12 cellular contexts compared by ENCODE assay signal in genomic region chr4:156774422-156774821, GRCh38.
DNase-seq lines count a peak whose midpoint lies in the region; ATAC-seq and TF ChIP-seq lines count a peak whose summit lies in the region.
"Had no signal": no experiment of that assay in that cellular context is flagged by ENCODE, and none has a peak within 500 bp of the region (broad histone marks: within the 10 kb centered on the region; RNA-seq: fewer than 3 reads in every experiment).

No MANE protein-coding gene starts in this region.

- no peaks in the 10 kb centered on the region for H3K27me3 Mint-ChIP-seq in GM23338 (ENCODE audit: insufficient read depth, low read depth, poor library complexity)
- H3K27me3 Mint-ChIP-seq: naive thymus-derived CD8-positive, alpha-beta T cell had no signal

- DNase-seq in GM23338 (ENCODE audit: low spot score): no peak
- peak; percentile 95 for DNase-seq in fibroblast of the aortic adventitia (ENCODE audit: low read depth)
- no peak for DNase-seq in AML-193 (lab: John Stamatoyannopoulos, UW)
- DNase-seq in effector CD8-positive, alpha-beta T cell (lab: John Stamatoyannopoulos, UW): no peak
- DNase-seq: activated CD8-positive, alpha-beta memory T cell treated with anti-CD3 and anti-CD28 coated beads, Interleukin-2, amount 50 U/mL, for 48 hours; MM.1S; naive thymus-derived CD8-positive, alpha-beta T cell; NCI-H524 treated with DMSO at 0.1 percent for 48 hours had no signal

- no peaks in the 10 kb centered on the region for H3K9me3 ChIP-seq in skeletal muscle satellite cell (replicated peaks; ENCODE audit: low read length)

- H3K4me3 Mint-ChIP-seq in GM23338: no peak overlapping the region
- H3K4me3 Mint-ChIP-seq: naive thymus-derived CD8-positive, alpha-beta T cell had no signal

- H3F3A ChIP-seq in GM23338 (replicated peaks; ENCODE audit: low read depth): no peaks in the 10 kb centered on the region

- no peaks in the 10 kb centered on the region for H4K20me1 ChIP-seq in GM23338 (replicated peaks; ENCODE audit: insufficient read depth)

- H3K4me3 ChIP-seq in GM23338: no peak overlapping the region
- no peak overlapping the region for H3K4me3 ChIP-seq in fibroblast of the aortic adventitia (ENCODE audit: low read depth, low read length)
- H3K4me3 ChIP-seq in skeletal muscle satellite cell (ENCODE audit: low read length): peak overlapping the region; percentile 53

- no peak overlapping the region for H3K4me2 ChIP-seq in GM23338
- H3K4me2 ChIP-seq in skeletal muscle satellite cell (ENCODE audit: low read length): peak overlapping the region; percentile 75

- peaks cover 35% of the 10 kb centered on the region for H3K4me1 Mint-ChIP-seq in GM23338

- no peak overlapping the region for H2AFZ ChIP-seq in GM23338

- H3K9me2 ChIP-seq in GM23338 (ENCODE audit: insufficient read depth): no peaks in the 10 kb centered on the region

- H3K36me3 ChIP-seq in GM23338 (ENCODE audit: insufficient read depth): no peaks in the 10 kb centered on the region
- H3K36me3 ChIP-seq in skeletal muscle satellite cell (ENCODE audit: insufficient read depth, low read length): no peaks in the 10 kb centered on the region

- H3K79me2 ChIP-seq in GM23338 (replicated peaks; ENCODE audit: insufficient read depth): no peaks in the 10 kb centered on the region

- no peaks in the 10 kb centered on the region for H3K9me3 Mint-ChIP-seq in GM23338
- H3K9me3 Mint-ChIP-seq: naive thymus-derived CD8-positive, alpha-beta T cell had no signal

- H3K27me3 ChIP-seq in GM23338 (ENCODE audit: insufficient read depth) (no peaks in the 10 kb centered on the region), skeletal muscle satellite cell (ENCODE audit: control insufficient read depth, insufficient read depth, low read length) (no peaks in the 10 kb centered on the region)

- peak overlapping the region; percentile 82 for H3K9ac ChIP-seq in skeletal muscle satellite cell (ENCODE audit: low read depth, low read length)

- H3K4me1 ChIP-seq in GM23338 (ENCODE audit: insufficient read depth) (peaks cover 34% of the 10 kb centered on the region; the same call in 1 of the 2 replicates), skeletal muscle satellite cell (ENCODE audit: control insufficient read depth, insufficient read depth, low read length) (peaks cover 97% of the 10 kb centered on the region)

- H3K36me3 Mint-ChIP-seq in GM23338 (ENCODE audit: low read depth): no peaks in the 10 kb centered on the region
- H3K36me3 Mint-ChIP-seq: naive thymus-derived CD8-positive, alpha-beta T cell had no signal

- 0 out of 2 replicates have a peak overlapping the region, but pooled peaks have one; percentile 50 for H3K27ac Mint-ChIP-seq in GM23338
- H3K27ac Mint-ChIP-seq: naive thymus-derived CD8-positive, alpha-beta T cell had no signal

- TF ChIP-seq CTCF in GM23338 (conservative IDR thresholded peaks at IDR 0.05; ENCODE audit: low read depth in 2 of 2) (no peak), fibroblast of the aortic adventitia (IDR thresholded peaks at IDR 0.05; ENCODE audit: insufficient read depth, low read length) (no peak)

- ATAC-seq in GM23338 (no peak; the same call in 2 of the 3 replicates), SK-N-SH treated with all-trans-retinoic acid at 6 μM for 48 hours (peak; percentile 46), GM21786 (IDR thresholded peaks at IDR 0.05; ENCODE audit: unreplicated experiment) (no peak), GM18511 (IDR thresholded peaks at IDR 0.05; ENCODE audit: unreplicated experiment) (no peak)
- ATAC-seq: naive thymus-derived CD8-positive, alpha-beta T cell had no signal

- no peak overlapping the region for H3K27ac ChIP-seq in GM23338 (ENCODE audit: low read depth)

TF ChIP-seq in GM23338, 12 proteins besides CTCF, POLR2A, EP300 and RAD21 (continues in another document):
- no peak for TF ChIP-seq POLR2AphosphoS5 (IDR thresholded peaks at IDR 0.05; ENCODE audit: low read depth)

TF ChIP-seq in SK-N-SH treated with all-trans-retinoic acid at 6 μM for 48 hours, 23 proteins besides CTCF, POLR2A, EP300 and RAD21:
- TF ChIP-seq ZC3H10 (CRISPR knock-in tag; IDR thresholded peaks at IDR 0.05): no peak
- TF ChIP-seq ESRRG (CRISPR knock-in tag; IDR thresholded peaks at IDR 0.05): no peak
- TF ChIP-seq, protein P1, sequence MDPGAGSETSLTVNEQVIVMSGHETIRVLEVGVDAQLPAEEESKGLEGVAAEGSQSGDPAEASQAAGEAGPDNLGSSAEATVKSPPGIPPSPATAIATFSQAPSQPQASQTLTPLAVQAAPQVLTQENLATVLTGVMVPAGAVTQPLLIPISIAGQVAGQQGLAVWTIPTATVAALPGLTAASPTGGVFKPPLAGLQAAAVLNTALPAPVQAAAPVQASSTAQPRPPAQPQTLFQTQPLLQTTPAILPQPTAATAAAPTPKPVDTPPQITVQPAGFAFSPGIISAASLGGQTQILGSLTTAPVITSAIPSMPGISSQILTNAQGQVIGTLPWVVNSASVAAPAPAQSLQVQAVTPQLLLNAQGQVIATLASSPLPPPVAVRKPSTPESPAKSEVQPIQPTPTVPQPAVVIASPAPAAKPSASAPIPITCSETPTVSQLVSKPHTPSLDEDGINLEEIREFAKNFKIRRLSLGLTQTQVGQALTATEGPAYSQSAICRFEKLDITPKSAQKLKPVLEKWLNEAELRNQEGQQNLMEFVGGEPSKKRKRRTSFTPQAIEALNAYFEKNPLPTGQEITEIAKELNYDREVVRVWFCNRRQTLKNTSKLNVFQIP (CRISPR knock-in tag; IDR thresholded peaks at IDR 0.05; ENCODE audit: borderline replicate concordance, low read depth): no peak
- no peak for TF ChIP-seq ARNTL (CRISPR knock-in tag; IDR thresholded peaks at IDR 0.05; ENCODE audit: borderline replicate concordance, low read depth)
- no peak for TF ChIP-seq OSR1 (CRISPR knock-in tag; IDR thresholded peaks at IDR 0.05)
- no peak for TF ChIP-seq CSDC2 (CRISPR knock-in tag; IDR thresholded peaks at IDR 0.05)
- TF ChIP-seq BACH2 (CRISPR knock-in tag; IDR thresholded peaks at IDR 0.05; ENCODE audit: borderline replicate concordance): no peak
- TF ChIP-seq ZFP30 (CRISPR knock-in tag; IDR thresholded peaks at IDR 0.05): no peak
- TF ChIP-seq, protein P2, sequence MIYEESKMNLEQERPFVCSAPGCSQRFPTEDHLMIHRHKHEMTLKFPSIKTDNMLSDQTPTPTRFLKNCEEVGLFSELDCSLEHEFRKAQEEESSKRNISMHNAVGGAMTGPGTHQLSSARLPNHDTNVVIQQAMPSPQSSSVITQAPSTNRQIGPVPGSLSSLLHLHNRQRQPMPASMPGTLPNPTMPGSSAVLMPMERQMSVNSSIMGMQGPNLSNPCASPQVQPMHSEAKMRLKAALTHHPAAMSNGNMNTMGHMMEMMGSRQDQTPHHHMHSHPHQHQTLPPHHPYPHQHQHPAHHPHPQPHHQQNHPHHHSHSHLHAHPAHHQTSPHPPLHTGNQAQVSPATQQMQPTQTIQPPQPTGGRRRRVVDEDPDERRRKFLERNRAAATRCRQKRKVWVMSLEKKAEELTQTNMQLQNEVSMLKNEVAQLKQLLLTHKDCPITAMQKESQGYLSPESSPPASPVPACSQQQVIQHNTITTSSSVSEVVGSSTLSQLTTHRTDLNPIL (CRISPR knock-in tag; IDR thresholded peaks at IDR 0.05; ENCODE audit: low read depth): no peak
- TF ChIP-seq RARB (CRISPR knock-in tag; IDR thresholded peaks at IDR 0.05): no peak
- no peak for TF ChIP-seq ZFP3 (CRISPR knock-in tag; IDR thresholded peaks at IDR 0.05)
